ENCODE assay signal across 17 cellular contexts in the genomic region with DNA sequence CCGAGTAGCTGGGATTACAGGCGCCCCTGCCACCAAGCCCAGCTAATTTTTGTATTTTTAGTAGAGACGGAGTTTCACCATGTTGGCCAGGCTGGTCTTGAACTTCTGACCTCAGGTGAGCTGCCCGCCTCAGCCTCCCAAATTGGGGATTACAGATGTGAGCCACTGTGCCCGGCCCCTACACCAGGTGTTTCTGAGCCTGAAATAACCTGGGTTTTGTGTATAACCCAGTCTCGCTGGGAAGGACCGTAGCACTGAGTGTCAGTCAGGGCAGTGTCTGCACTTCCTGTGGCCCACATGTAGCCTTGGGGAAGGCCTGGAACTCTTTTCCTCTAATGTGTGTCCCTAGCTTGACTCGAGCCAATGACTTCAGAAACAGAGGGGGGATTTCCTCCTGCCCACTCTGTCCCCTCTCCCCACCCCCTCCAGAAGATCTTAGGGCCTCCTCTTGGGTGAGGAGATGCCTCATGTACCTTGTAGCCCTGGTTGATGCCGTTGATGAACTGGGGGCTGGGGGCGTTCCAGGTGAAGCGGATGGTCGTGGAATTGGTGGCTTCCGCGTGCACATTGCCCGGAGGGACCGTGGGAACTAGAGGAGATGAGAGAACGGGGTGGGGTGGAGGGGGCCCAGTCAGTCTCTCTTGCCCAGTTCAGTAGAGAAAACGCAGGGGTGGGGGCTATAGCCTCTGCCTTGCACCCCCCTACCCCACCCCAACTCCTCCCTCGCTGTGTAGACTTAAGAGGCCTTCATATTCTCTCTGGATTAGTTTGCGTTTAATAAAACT.
DNase-seq lines count a peak whose midpoint lies in the region; ATAC-seq and TF ChIP-seq lines count a peak whose summit lies in the region.
"Had no signal": no experiment of that assay in that cellular context is flagged by ENCODE, and none has a peak within 500 bp of the region (broad histone marks: within the 10 kb centered on the region; RNA-seq: fewer than 3 reads in every experiment).

No MANE protein-coding gene starts in this region.

- H3K9me3 ChIP-seq in heart right ventricle, result no peaks in the 10 kb centered on the region
- no peaks in the 10 kb centered on the region for H3K9me3 ChIP-seq in lower lobe of right lung
- no peaks in the 10 kb centered on the region for H3K9me3 ChIP-seq in spleen
- H3K9me3 ChIP-seq: A549, Caco-2 had no signal

- H3K27ac ChIP-seq in heart right ventricle (no peak overlapping the region), lower lobe of right lung (no peak overlapping the region), spleen (peak overlapping the region in 1 of 8 donors; percentile 24)
- H3K27ac ChIP-seq: 22Rv1, A549, C4-2B, HL-60 had no signal

- ATAC-seq in Right ventricle myocardium superior (ENCODE audit: poor library complexity), result no peak
- no peak for ATAC-seq in heart right ventricle
- ATAC-seq in lower lobe of right lung, result no peak
- no peak for ATAC-seq in HG02571 (IDR thresholded peaks at IDR 0.05; ENCODE audit: unreplicated experiment)
- ATAC-seq: GM23338, HCT116 had no signal

- intact Hi-C loops in Right ventricle myocardium superior (cut with DNase I), result no loop called here
- intact Hi-C loops in heart right ventricle (cut with DNase I), result no loop called here
- intact Hi-C loops in lower lobe of right lung (cut with DNase I), result no loop called here
- intact Hi-C loops in spleen (cut with DNase I; ENCODE audit: low total_unique reads), result no loop called here

- 90 to 95% methylated on average over 20 of the region's 20 CpGs for WGBS in heart right ventricle, 2 donors
- 79 to 89% (median 83%) methylated on average over 20 of the region's 20 CpGs for WGBS in spleen, 5 donors

- no peaks in the 10 kb centered on the region for H3K36me3 ChIP-seq in heart right ventricle
- no peaks in the 10 kb centered on the region for H3K36me3 ChIP-seq in lower lobe of right lung
- peaks cover 0 to 16% (median 2%) of the 10 kb centered on the region in 6 donors for H3K36me3 ChIP-seq in spleen

- peaks cover 0 to 24% (median 18%) of the 10 kb centered on the region in 9 donors for H3K4me1 ChIP-seq in heart right ventricle
- H3K4me1 ChIP-seq in lower lobe of right lung, result no peaks in the 10 kb centered on the region
- H3K4me1 ChIP-seq in spleen, result peaks cover 0 to 20% (median 16%) of the 10 kb centered on the region in 6 donors
- H3K4me1 ChIP-seq: A549, Caco-2 had no signal

- no peak for TF ChIP-seq CTCF in heart right ventricle (IDR thresholded peaks at IDR 0.05)
- no peak for TF ChIP-seq CTCF in lower lobe of right lung (IDR thresholded peaks at IDR 0.05)
- no peak for TF ChIP-seq CTCF in spleen (IDR thresholded peaks at IDR 0.05 in 8 of 11, conservative IDR thresholded peaks at IDR 0.05 in 3 of 11)

- DNase-seq in Right ventricle myocardium superior (peak; percentile 30), heart right ventricle (no peak), lower lobe of right lung (peak; percentile 22), spleen (peak; percentile 51), cerebellar cortex (ENCODE audit: low spot score) (no peak), erythroblast (lab: John Stamatoyannopoulos, UW) (no peak)
- DNase-seq: AML-193; Caco-2; CD4-positive, alpha-beta T cell; HFFc6 had no signal

- H3K4me3 ChIP-seq in heart right ventricle (no peak overlapping the region), lower lobe of right lung (no peak overlapping the region), spleen (no peak overlapping the region)
- H3K4me3 ChIP-seq: A549, GM23338 had no signal

- H3K27me3 ChIP-seq in heart right ventricle, result no peaks in the 10 kb centered on the region
- no peaks in the 10 kb centered on the region for H3K27me3 ChIP-seq in lower lobe of right lung (ENCODE audit: low read depth)
- no peaks in the 10 kb centered on the region for H3K27me3 ChIP-seq in spleen (replicated peaks in 1 of 7)

- TF ChIP-seq POLR2A in spleen (IDR thresholded peaks at IDR 0.05) (no peak), erythroblast (IDR thresholded peaks at IDR 0.05; ENCODE audit: low read length) (no peak)

Comparison
In these comparisons a context has a peak if more than half of its experiments do, and no peak if none do; other contexts are left out.
1. DNase-seq: peak in Right ventricle myocardium superior (single experiment), lower lobe of right lung (single experiment) and spleen (single experiment); none in heart right ventricle (0 of 2), cerebellar cortex (single experiment) and erythroblast (0 of 2).